ENCODE assay signal across 1 cellular context in the genomic region with DNA sequence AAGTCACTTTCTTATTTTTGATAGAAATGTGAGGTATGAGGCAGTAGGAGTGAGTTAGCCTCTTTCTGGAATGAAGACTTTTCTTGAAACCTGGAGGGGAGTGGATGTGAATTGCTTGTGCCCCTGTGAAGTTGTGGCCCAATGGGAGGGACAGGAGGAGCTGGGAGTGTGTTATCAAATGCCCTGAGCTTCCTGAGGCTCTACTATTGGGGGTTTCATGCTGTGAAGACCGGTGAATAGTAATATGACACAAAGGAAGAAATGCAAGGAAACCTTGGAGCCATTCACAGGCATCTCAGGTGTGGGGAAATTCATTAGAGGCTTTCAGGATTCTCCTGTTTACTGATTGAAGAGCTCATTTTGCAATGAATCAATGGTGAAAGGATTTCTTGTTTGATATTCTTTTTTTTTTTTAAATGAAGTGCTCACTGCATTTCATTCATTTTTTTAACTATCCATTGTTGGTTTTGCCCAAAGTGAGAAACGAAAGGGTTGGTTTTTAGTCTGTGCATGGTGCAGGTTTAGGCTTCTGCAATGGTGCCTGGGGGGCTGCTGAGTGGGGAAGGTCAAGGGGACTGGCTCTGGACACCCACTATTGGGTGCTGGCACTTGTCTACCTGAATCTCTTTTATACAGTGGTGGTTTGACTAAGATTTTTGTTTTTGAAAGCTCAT.
TF ChIP-seq lines count a peak whose summit lies in the region.

No MANE protein-coding gene starts in this region.

TF ChIP-seq in H1, 55 proteins besides CTCF, POLR2A, EP300 and RAD21:
- TF ChIP-seq SIRT6 (IDR thresholded peaks at IDR 0.05; ENCODE audit: low read length): no peak
- 0 out of 2 replicates have a peak, but pooled peaks have one; percentile 23 for TF ChIP-seq TEAD4 (IDR thresholded peaks at IDR 0.05; ENCODE audit: low read depth, low read length)
- no peak for TF ChIP-seq POLR2AphosphoS5 (IDR thresholded peaks at IDR 0.05; ENCODE audit: low read depth, low read length)
- TF ChIP-seq SIX5 (IDR thresholded peaks at IDR 0.05; ENCODE audit: low read depth, low read length): no peak
- TF ChIP-seq CHD7 (IDR thresholded peaks at IDR 0.05; ENCODE audit: insufficient replicate concordance, low read length): peak; percentile 39
- TF ChIP-seq SP1 (IDR thresholded peaks at IDR 0.05; ENCODE audit: low read depth, low read length): peak; percentile 41; the same call in 1 of the 2 replicates
- peak in 1 of 2 experiments; percentile 89; a peak in 2 of 4 replicates for TF ChIP-seq HDAC2 (IDR thresholded peaks at IDR 0.05; ENCODE audit: borderline replicate concordance in 1 of 2, low read depth in 2 of 2, low read length in 2 of 2)
- no peak for TF ChIP-seq CEBPB (IDR thresholded peaks at IDR 0.05; ENCODE audit: low read depth, low read length)
- TF ChIP-seq NANOG (IDR thresholded peaks at IDR 0.05; ENCODE audit: insufficient read depth, low read depth, low read length, poor library complexity, severe bottlenecking): peak; percentile 66
TF ChIP-seq in H1: peak in this region for 5.
